ENCODE assay signal across 9 cellular contexts in genomic region chr15:101499863-101500713, GRCh38. TPM values are rescaled to one million over a fixed set of nuclear protein-coding genes. Genes with fewer than 3 reads are reported as not detected.
DNase-seq lines count a peak whose midpoint lies in the region; ATAC-seq and TF ChIP-seq lines count a peak whose summit lies in the region.
"Had no signal": no experiment of that assay in that cellular context is flagged by ENCODE, and none has a peak within 500 bp of the region (broad histone marks: within the 10 kb centered on the region; RNA-seq: fewer than 3 reads in every experiment).

No MANE protein-coding gene starts in this region.

- no peaks in the 10 kb centered on the region for H3K9me3 Mint-ChIP-seq in Caco-2 (ENCODE audit: unreplicated experiment)

- no peak overlapping the region for H3K27ac Mint-ChIP-seq in Caco-2 (ENCODE audit: unreplicated experiment)
- H3K27ac Mint-ChIP-seq: activated naive CD8-positive, alpha-beta T cell had no signal

- H3K36me3 ChIP-seq in GM06990 (ENCODE audit: control insufficient read depth, insufficient read depth, low read length) (no peaks in the 10 kb centered on the region), esophagus (ENCODE audit: control insufficient read depth in 2 of 2, insufficient read depth in 2 of 2, low read length in 1 of 2) (no peaks in the 10 kb centered on the region), Caco-2 (ENCODE audit: control insufficient read depth, insufficient read depth, low read length) (no peaks in the 10 kb centered on the region)

- H3K9me3 ChIP-seq in esophagus (ENCODE audit: control insufficient read depth in 2 of 2, insufficient read depth in 1 of 2, low read depth in 1 of 2, low read length in 1 of 2), result no peaks in the 10 kb centered on the region
- H3K9me3 ChIP-seq in Caco-2, result no peaks in the 10 kb centered on the region

- WGBS in esophagus, 2 donors, result 27 to 31% methylated on average over 11 of the region's 11 CpGs

- no peak overlapping the region for H3K4me3 ChIP-seq in GM06990 (replicated peaks; ENCODE audit: low read depth, low read length)
- no peak overlapping the region for H3K4me3 ChIP-seq in esophagus (ENCODE audit: low read depth in 1 of 2, low read length in 2 of 2)
- no peak overlapping the region for H3K4me3 ChIP-seq in Caco-2 (ENCODE audit: low read depth, low read length)

- TF ChIP-seq CTCF in GM06990 (IDR thresholded peaks at IDR 0.05; ENCODE audit: insufficient read depth, low read length, poor library complexity, severe bottlenecking), result no peak
- no peak for TF ChIP-seq CTCF in Caco-2 (IDR thresholded peaks at IDR 0.05; ENCODE audit: insufficient read depth in 1 of 2, low read depth in 1 of 2, low read length in 1 of 2, severe bottlenecking in 1 of 2, unreplicated experiment in 1 of 2)

- peak overlapping the region; percentile 60 to 92 for H3K27ac ChIP-seq in esophagus (ENCODE audit: low read depth in 2 of 2, low read length in 1 of 2)
- peak overlapping the region; percentile 77 for H3K27ac ChIP-seq in substantia nigra (ENCODE audit: low read depth, low read length, poor library complexity, severe bottlenecking)

- H3K4me1 Mint-ChIP-seq in Caco-2 (ENCODE audit: low read depth, unreplicated experiment), result peaks cover 24% of the 10 kb centered on the region

- no peaks in the 10 kb centered on the region for H3K36me3 Mint-ChIP-seq in Caco-2 (ENCODE audit: insufficient read depth, unreplicated experiment)
- H3K36me3 Mint-ChIP-seq: activated naive CD8-positive, alpha-beta T cell had no signal

- POLR2A ChIA-PET in Caco-2 (lab: Charles Lee), result no interaction called here

- CTCF ChIA-PET in Caco-2 (lab: Charles Lee), result no interaction called here

- ATAC-seq in GM21723 (IDR thresholded peaks at IDR 0.05; ENCODE audit: unreplicated experiment), result peak; percentile 65

- H3K27me3 ChIP-seq in GM06990 (replicated peaks; ENCODE audit: control insufficient read depth, insufficient read depth, low read length) (peaks cover 2% of the 10 kb centered on the region), esophagus (ENCODE audit: control insufficient read depth in 1 of 2, insufficient read depth in 2 of 2, low read length in 2 of 2) (peaks cover 0 to 3% of the 10 kb centered on the region in 2 donors), Caco-2 (replicated peaks; ENCODE audit: control insufficient read depth, insufficient read depth, low read length) (no peaks in the 10 kb centered on the region)

- H3K4me1 ChIP-seq in esophagus (ENCODE audit: control insufficient read depth in 2 of 2, insufficient read depth in 2 of 2, low read length in 1 of 2) (peaks cover 14 to 21% of the 10 kb centered on the region in 2 donors), Caco-2 (peaks cover 11% of the 10 kb centered on the region)

- BruUV-seq in Caco-2 (replicated peaks; lab: Mats Ljungman, UMichigan), result no TSS peak

- H3K4me3 Mint-ChIP-seq in Caco-2 (ENCODE audit: unreplicated experiment), result no peak overlapping the region

- peak; percentile 26 for DNase-seq in GM06990 (ENCODE audit: extremely low read depth, insufficient read length)
- DNase-seq in NCI-H1092 (lab: John Stamatoyannopoulos, UW), result peak; percentile 61
- DNase-seq in substantia nigra (lab: John Stamatoyannopoulos, UW), result peak in 16 of 49 donors; percentile 23 to 71 (median 50)
- no peak for DNase-seq in Caco-2
- DNase-seq in activated gamma-delta T cell (lab: John Stamatoyannopoulos, UW), result no peak
- no peak for DNase-seq in inferior parietal cortex (ENCODE audit: extremely low spot score)

- intact Hi-C loops in Caco-2 (cut with micrococcal nuclease; ENCODE audit: unreplicated experiment), result no loop called here

- H3K27me3 Mint-ChIP-seq in Caco-2 (ENCODE audit: insufficient read depth, unreplicated experiment), result no peaks in the 10 kb centered on the region

RNA-seq across cellular contexts. Expression of gene PCSK6, which starts 10.6 kb away (rescaled TPM):
- 1 to 10 TPM; 5.4 to 6.5 TPM for polyA plus RNA-seq in esophagus
- total RNA-seq in Caco-2 (2022), result 69.5 and 70.6 TPM in 2 replicates

Comparison
In these comparisons a context has a peak if more than half of its experiments do, and no peak if none do; other contexts are left out.
1. DNase-seq: peak in GM06990 (single experiment) and NCI-H1092 (single experiment); none in Caco-2 (0 of 2), activated gamma-delta T cell (single experiment) and inferior parietal cortex (single experiment).